In genomic region chr4:152463562-152463961, GRCh38 we compare ENCODE assay signal across 15 cellular contexts.
DNase-seq lines count a peak whose midpoint lies in the region; ATAC-seq lines count a peak whose summit lies in the region.
"Had no signal": no experiment of that assay in that cellular context is flagged by ENCODE, and none has a peak within 500 bp of the region (broad histone marks: within the 10 kb centered on the region; RNA-seq: fewer than 3 reads in every experiment).

No MANE protein-coding gene starts in this region.

- peaks cover 72% of the 10 kb centered on the region for H3K4me1 Mint-ChIP-seq in activated naive CD4-positive, alpha-beta T cell treated with anti-CD3 and anti-CD28 coated beads, Interleukin-2, amount 50 U/mL, for 24 hours
- peaks cover 61 to 68% (median 66%) of the 10 kb centered on the region in 3 donors for H3K4me1 Mint-ChIP-seq in T-cell
- H3K4me1 Mint-ChIP-seq in central memory CD8-positive, alpha-beta T cell: peaks cover 55% of the 10 kb centered on the region

- no peak for ATAC-seq in T-cell (replicated peaks in 1 of 4)
- no peak for ATAC-seq in central memory CD8-positive, alpha-beta T cell (replicated peaks; ENCODE audit: extremely low read depth, poor library complexity, severe bottlenecking)
- no peak for ATAC-seq in HG03460 (IDR thresholded peaks at IDR 0.05; ENCODE audit: unreplicated experiment)
- no peak for ATAC-seq in GM21825 (IDR thresholded peaks at IDR 0.05; ENCODE audit: unreplicated experiment)
- ATAC-seq in GM18498 (IDR thresholded peaks at IDR 0.05; ENCODE audit: unreplicated experiment): no peak

- no peaks in the 10 kb centered on the region for H3K27me3 Mint-ChIP-seq in activated naive CD4-positive, alpha-beta T cell treated with anti-CD3 and anti-CD28 coated beads, Interleukin-2, amount 50 U/mL, for 24 hours
- no peaks in the 10 kb centered on the region for H3K27me3 Mint-ChIP-seq in T-cell
- H3K27me3 Mint-ChIP-seq in central memory CD8-positive, alpha-beta T cell: no peaks in the 10 kb centered on the region

- peaks cover 13% of the 10 kb centered on the region for H3K36me3 Mint-ChIP-seq in activated naive CD4-positive, alpha-beta T cell treated with anti-CD3 and anti-CD28 coated beads, Interleukin-2, amount 50 U/mL, for 24 hours
- H3K36me3 Mint-ChIP-seq in T-cell: peaks cover 19% of the 10 kb centered on the region
- H3K36me3 Mint-ChIP-seq in central memory CD8-positive, alpha-beta T cell (ENCODE audit: insufficient read depth): peaks cover 7% of the 10 kb centered on the region

- peak overlapping the region; percentile 6 for H3K27ac Mint-ChIP-seq in activated naive CD4-positive, alpha-beta T cell treated with anti-CD3 and anti-CD28 coated beads, Interleukin-2, amount 50 U/mL, for 24 hours
- peak overlapping the region; percentile 9 to 41 for H3K27ac Mint-ChIP-seq in T-cell
- peak overlapping the region; percentile 5 for H3K27ac Mint-ChIP-seq in central memory CD8-positive, alpha-beta T cell (ENCODE audit: low read depth)

- CTCF ChIA-PET in T-cell (lab: Charles Lee): interaction anchor here (0.6 to 1.0 kb wide), 2 partner anchors 13 to 1328 kb away, joined by 3 to 7 read pairs; no protein-coding TSS in a partner anchor

- H3K4me3 Mint-ChIP-seq in activated naive CD4-positive, alpha-beta T cell treated with anti-CD3 and anti-CD28 coated beads, Interleukin-2, amount 50 U/mL, for 24 hours: no peak overlapping the region
- peak overlapping the region in 1 of 3 donors; percentile 27 for H3K4me3 Mint-ChIP-seq in T-cell
- no peak overlapping the region for H3K4me3 Mint-ChIP-seq in central memory CD8-positive, alpha-beta T cell

- DNase-seq in activated naive CD4-positive, alpha-beta T cell treated with anti-CD3 and anti-CD28 coated beads, Interleukin-2, amount 50 U/mL, for 16 hours: no peak
- DNase-seq in T-cell (no peak), DMS153 treated with DMSO at 0.1 percent for 48 hours (lab: John Stamatoyannopoulos, UW; ENCODE audit: unreplicated experiment) (no peak)
- no peak for DNase-seq in central memory CD8-positive, alpha-beta T cell (ENCODE audit: low spot score in 2 of 2)
- DNase-seq: activated effector memory CD4-positive, alpha-beta T cell treated with anti-CD3 and anti-CD28 coated beads, Interleukin-2, amount 50 U/mL, for 16 hours; brain microvascular endothelial cell; dorsolateral prefrontal cortex; NCI-H187; NCI-H446 treated with DMSO at 0.1 percent for 48 hours; nucleus accumbens; SIG-M5 had no signal

- POLR2A ChIA-PET in T-cell (lab: Charles Lee): no interaction called here

- peaks cover 4% of the 10 kb centered on the region for H3K9me3 Mint-ChIP-seq in activated naive CD4-positive, alpha-beta T cell treated with anti-CD3 and anti-CD28 coated beads, Interleukin-2, amount 50 U/mL, for 24 hours
- H3K9me3 Mint-ChIP-seq in T-cell: peaks cover 0 to 4% (median 0%) of the 10 kb centered on the region in 3 donors
- H3K9me3 Mint-ChIP-seq in central memory CD8-positive, alpha-beta T cell: no peaks in the 10 kb centered on the region
